Comparison of ENCODE assay signal across 8 cellular contexts in the genomic region with DNA sequence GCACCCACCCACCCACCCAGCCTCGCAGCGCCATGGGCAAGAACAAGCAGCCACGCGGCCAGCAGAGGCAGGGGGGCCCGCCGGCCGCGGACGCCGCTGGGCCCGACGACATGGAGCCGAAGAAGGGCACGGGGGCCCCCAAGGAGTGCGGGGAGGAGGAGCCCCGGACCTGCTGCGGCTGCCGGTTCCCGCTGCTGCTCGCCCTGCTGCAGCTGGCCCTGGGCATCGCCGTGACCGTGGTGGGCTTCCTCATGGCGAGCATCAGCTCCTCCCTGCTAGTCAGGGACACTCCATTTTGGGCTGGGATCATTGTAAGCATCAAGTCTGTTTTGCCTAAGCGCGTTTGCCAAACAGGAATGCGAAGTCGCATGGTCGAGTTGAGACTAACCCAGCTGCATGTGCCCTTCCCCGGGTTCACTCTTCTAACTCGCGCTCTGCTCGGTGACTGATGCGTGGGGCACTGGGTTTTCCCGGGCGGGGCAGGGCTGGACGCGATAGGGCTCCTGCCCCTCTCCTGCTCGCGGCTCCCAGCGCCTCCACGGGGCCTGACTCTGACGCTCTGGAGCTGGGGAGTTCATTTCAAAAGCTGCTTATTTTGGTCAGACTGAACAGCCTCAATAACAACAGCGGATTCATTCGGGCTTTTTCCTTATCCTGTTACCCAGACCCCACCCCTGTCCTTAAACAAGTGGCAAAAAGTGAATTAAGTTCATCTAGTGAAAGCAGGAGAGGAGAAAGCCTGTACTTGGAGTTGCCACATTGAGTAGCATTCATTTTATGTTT. TPM values are rescaled to one million over a fixed set of nuclear protein-coding genes. Genes with fewer than 3 reads are reported as not detected.
A peak's percentile ranks its signal among the peaks of the same experiment; 100 is the strongest.
DNase-seq lines count a peak whose midpoint lies in the region; ATAC-seq, FAIRE-seq and TF ChIP-seq lines count a peak whose summit lies in the region.

No MANE protein-coding gene starts in this region.

- CTCF ChIA-PET in WTC11 (lab: Charles Lee): interaction anchor here (1.0 to 1.7 kb wide), 2 partner anchors 9 to 73 kb away, joined by 3 to 7 read pairs; no protein-coding TSS in a partner anchor

- H3K27ac Mint-ChIP-seq in WTC11: no peak overlapping the region

- peak overlapping the region; percentile 48 to 64 for H3K4me3 ChIP-seq in foreskin fibroblast (ENCODE audit: low read depth in 1 of 2, low read length in 2 of 2)

- DNase-seq in DMS79 treated with DMSO at 0.1 percent for 48 hours (lab: John Stamatoyannopoulos, UW) (peak; percentile 15), DMS79 (lab: John Stamatoyannopoulos, UW) (no peak), WTC11 (ENCODE audit: low spot score) (peak; percentile 39), foreskin fibroblast (peak; percentile 26 to 73), myocyte (ENCODE audit: low read depth) (peak; percentile 80), urothelium cell line (ENCODE audit: low spot score) (peak; percentile 53), NCI-H524 treated with DMSO at 0.1 percent for 48 hours (lab: John Stamatoyannopoulos, UW) (no peak)

- TF ChIP-seq CTCF in WTC11 (IDR thresholded peaks at IDR 0.05): no peak
- TF ChIP-seq CTCF in foreskin fibroblast (IDR thresholded peaks at IDR 0.05; ENCODE audit: low read depth, low read length): no peak

- peaks cover 14% of the 10 kb centered on the region for H3K4me1 Mint-ChIP-seq in WTC11

- POLR2A ChIA-PET in WTC11 (lab: Charles Lee): no interaction called here

- H3K27me3 Mint-ChIP-seq in WTC11 (ENCODE audit: low read depth): peaks cover 38% of the 10 kb centered on the region

- peak overlapping the region; percentile 86 for H3K4me3 Mint-ChIP-seq in WTC11

- peak; percentile 62 for FAIRE-seq in urothelium cell line (lab: Jason Lieb, UNC)

- no peaks in the 10 kb centered on the region for H3K36me3 Mint-ChIP-seq in WTC11

- no peaks in the 10 kb centered on the region for H3K9me3 Mint-ChIP-seq in WTC11

- peak; percentile 63 for ATAC-seq in HG03066 (IDR thresholded peaks at IDR 0.05; ENCODE audit: low read depth, unreplicated experiment)
- ATAC-seq in WTC11: peak; percentile 80

TF ChIP-seq in WTC11, 78 proteins besides CTCF, POLR2A, EP300 and RAD21:
- TF ChIP-seq FOXJ3 (CRISPR knock-in tag; IDR thresholded peaks at IDR 0.05; ENCODE audit: borderline replicate concordance) (no peak), FOXK1 (CRISPR knock-in tag; IDR thresholded peaks at IDR 0.05) (0 out of 2 replicates have a peak, but pooled peaks have one; percentile 28), NR3C1 (CRISPR knock-in tag; conservative IDR thresholded peaks at IDR 0.05; ENCODE audit: low read depth) (0 out of 2 replicates have a peak, but pooled peaks have one; percentile 66), KAT7 (CRISPR knock-in tag; IDR thresholded peaks at IDR 0.05; ENCODE audit: borderline replicate concordance) (no peak), FOXP1 (CRISPR knock-in tag; IDR thresholded peaks at IDR 0.05; ENCODE audit: borderline replicate concordance) (peak; percentile 25; the same call in 1 of the 2 replicates), SOX15 (CRISPR knock-in tag; IDR thresholded peaks at IDR 0.05) (no peak), HMGXB4 (CRISPR knock-in tag; IDR thresholded peaks at IDR 0.05) (0 out of 2 replicates have a peak, but pooled peaks have one; percentile 12), FOXP4 (CRISPR knock-in tag; IDR thresholded peaks at IDR 0.05) (peak; percentile 51; the same call in 1 of the 2 replicates), ZNF416 (CRISPR knock-in tag; IDR thresholded peaks at IDR 0.05) (0 out of 2 replicates have a peak, but pooled peaks have one; percentile 10), ZNF263 (CRISPR knock-in tag; IDR thresholded peaks at IDR 0.05; ENCODE audit: low read depth) (no peak)
- TF ChIP-seq, protein P1, sequence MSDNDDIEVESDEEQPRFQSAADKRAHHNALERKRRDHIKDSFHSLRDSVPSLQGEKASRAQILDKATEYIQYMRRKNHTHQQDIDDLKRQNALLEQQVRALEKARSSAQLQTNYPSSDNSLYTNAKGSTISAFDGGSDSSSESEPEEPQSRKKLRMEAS (CRISPR knock-in tag; IDR thresholded peaks at IDR 0.05): peak; percentile 62; the same call in 1 of the 2 replicates

RNA-seq across cellular contexts. Expression of gene SSPN, which starts 0.5 kb away (rescaled TPM):
- total RNA-seq in WTC11 (2021) (1.8 to 2.5 TPM (median 1.9 TPM) in 3 replicates), myocyte (79.5 and 120 TPM in 2 replicates)
- polyA plus RNA-seq in myocyte (2012): 48.8 TPM

Comparison
In these comparisons a context has a peak if more than half of its experiments do, and no peak if none do; other contexts are left out.
1. DNase-seq: peak in DMS79 treated with DMSO at 0.1 percent for 48 hours (single experiment), WTC11 (single experiment), foreskin fibroblast (2 of 2), myocyte (single experiment) and urothelium cell line (single experiment); none in DMS79 (single experiment) and NCI-H524 treated with DMSO at 0.1 percent for 48 hours (single experiment).
2. RNA of gene SSPN, which starts 0.5 kb away (total RNA-seq): 79.5 to 120 TPM in myocyte; 1.8 to 2.5 TPM in WTC11; every median in the first group is over 10 times any median in the second.